In the genomic region with DNA sequence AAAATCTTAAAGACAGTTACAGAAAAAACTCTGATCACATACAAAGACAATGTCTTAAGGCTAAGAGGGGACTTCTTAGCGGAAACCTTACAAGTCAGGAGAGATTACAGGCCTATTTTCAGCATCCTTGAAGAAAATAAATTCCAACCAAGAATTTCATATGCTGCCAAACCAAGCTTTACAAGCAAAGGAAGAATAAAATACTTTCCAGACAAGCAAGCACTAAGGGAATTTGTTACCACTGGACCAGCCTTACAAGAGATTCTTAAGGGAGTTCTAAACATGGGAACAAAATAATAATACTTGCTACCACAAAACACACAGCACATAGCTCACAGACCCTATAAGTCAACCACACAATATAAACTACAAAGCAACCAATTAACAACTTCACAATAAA, we compare ENCODE assay signal across 24 cellular contexts.
DNase-seq lines count a peak whose midpoint lies in the region; ATAC-seq and TF ChIP-seq lines count a peak whose summit lies in the region.
"Had no signal": no experiment of that assay in that cellular context is flagged by ENCODE, and none has a peak within 500 bp of the region (broad histone marks: within the 10 kb centered on the region; RNA-seq: fewer than 3 reads in every experiment).

No MANE protein-coding gene starts in this region.

- H3K79me2 ChIP-seq in HCT116 (ENCODE audit: insufficient read depth, low read length): no peaks in the 10 kb centered on the region

- H3K4me1 ChIP-seq in HCT116 (ENCODE audit: control insufficient read depth in 1 of 2, insufficient read depth in 2 of 2, low read length in 2 of 2): peaks cover 0 to 2% of the 10 kb centered on the region in 2 experiments; a peak in 1 of 4 replicates
- no peaks in the 10 kb centered on the region for H3K4me1 ChIP-seq in A673 (ENCODE audit: insufficient read depth, low read length, poor library complexity, severe bottlenecking)
- H3K4me1 ChIP-seq: A549, BE2C, BLaER1 had no signal

- RAD21 ChIA-PET in HCT116 (lab: Charles Lee; ENCODE audit: low non-redundant PET in 1 of 2, low total read pairs in 2 of 2, uncharacterized antibody in 2 of 2, unreplicated experiment in 2 of 2): no interaction called here

- H2AFZ ChIP-seq in HCT116 (ENCODE audit: low read depth, low read length, poor library complexity, severe bottlenecking): no peak overlapping the region

- 0 out of 4 replicates have a peak, but pooled peaks cover 0 to 5% of the 10 kb centered on the region in 2 experiments for H3K9me3 ChIP-seq in HCT116 (ENCODE audit: control insufficient read depth in 1 of 2, insufficient read depth in 1 of 2, low read depth in 1 of 2, low read length in 2 of 2)
- peaks cover 3% of the 10 kb centered on the region for H3K9me3 ChIP-seq in A673 (ENCODE audit: low read depth, low read length, poor library complexity, severe bottlenecking)
- H3K9me3 ChIP-seq: BE2C had no signal

- BruUV-seq in HCT116 (replicated peaks; lab: Mats Ljungman, UMichigan) (no TSS peak), A673 (replicated peaks; lab: Mats Ljungman, UMichigan) (no TSS peak)

- H3K9ac ChIP-seq in HCT116 (ENCODE audit: low read length): no peak overlapping the region
- H3K9ac ChIP-seq: BLaER1 had no signal

- H3K27ac ChIP-seq in HCT116 (ENCODE audit: low read depth, low read length) (no peak overlapping the region), A673 (ENCODE audit: low read depth, low read length, poor library complexity, severe bottlenecking) (no peak overlapping the region)
- H3K27ac ChIP-seq: A549, BLaER1 had no signal

- H3K9me2 ChIP-seq in HCT116 (ENCODE audit: insufficient read depth): no peaks in the 10 kb centered on the region

- POLR2A ChIA-PET in HCT116 (lab: Charles Lee): no interaction called here
- POLR2A ChIA-PET in A673 (lab: Charles Lee; ENCODE audit: low non-redundant PET): no interaction called here

- H3K27me3 ChIP-seq in HCT116 (ENCODE audit: insufficient read depth, low read length) (no peaks in the 10 kb centered on the region), A673 (replicated peaks; ENCODE audit: insufficient read depth, low read depth, low read length, poor library complexity) (peaks cover 34% of the 10 kb centered on the region)
- H3K27me3 ChIP-seq: BE2C, BLaER1 had no signal

- H3K4me3 ChIP-seq in HCT116 (replicated peaks in 1 of 2; ENCODE audit: low read depth in 1 of 2, low read length in 2 of 2) (no peak overlapping the region), A673 (ENCODE audit: low read depth, low read length, poor library complexity, severe bottlenecking) (no peak overlapping the region)
- H3K4me3 ChIP-seq in Jurkat, Clone E6-1 (ENCODE audit: low read length): no peak overlapping the region
- H3K4me3 ChIP-seq: A549, BLaER1, GM12878 had no signal

- H3K4me2 ChIP-seq in HCT116 (ENCODE audit: low read length): no peak overlapping the region
- H3K4me2 ChIP-seq: A549, BLaER1 had no signal

- ATAC-seq in HCT116 (no peak), HG03378 (IDR thresholded peaks at IDR 0.05; ENCODE audit: unreplicated experiment) (no peak)
- ATAC-seq: A549, GM12878 had no signal

- no peak for TF ChIP-seq RAD21 in HCT116 (IDR thresholded peaks at IDR 0.05; ENCODE audit: low read depth)

- DNase-seq in A172 (ENCODE audit: low spot score) (peak; percentile 4), HCT116 (ENCODE audit: low read depth, low spot score) (no peak), A673 (ENCODE audit: low spot score) (no peak), SHP77 (lab: John Stamatoyannopoulos, UW) (no peak)
- peak; percentile 5 for DNase-seq in Jurkat, Clone E6-1 (ENCODE audit: low read depth, low spot score)
- DNase-seq: 8988T; ACHN; BE2C; C1 segment of cervical spinal cord; CD4-positive, alpha-beta memory T cell; CD4-positive, CD25-positive, alpha-beta regulatory T cell; CD8-positive, alpha-beta memory T cell; COR-L47; DMS 273 treated with DMSO at 0.1 percent for 48 hours; DMS153; DMS53; DMS79; DND-41; EL; GDM1 had no signal

- CTCF ChIA-PET in HCT116 (lab: Charles Lee): no interaction called here
- CTCF ChIA-PET in A673 (lab: Charles Lee): no interaction called here

- no peaks in the 10 kb centered on the region for H3K36me3 ChIP-seq in HCT116 (ENCODE audit: control insufficient read depth in 1 of 2, insufficient read depth in 2 of 2, low read length in 2 of 2)
- H3K36me3 ChIP-seq in A673 (ENCODE audit: insufficient read depth, low read length, poor library complexity, severe bottlenecking): no peaks in the 10 kb centered on the region
- H3K36me3 ChIP-seq: BE2C, BLaER1 had no signal

- no peaks in the 10 kb centered on the region for H4K20me1 ChIP-seq in HCT116 (ENCODE audit: insufficient read depth)
- H4K20me1 ChIP-seq: BLaER1 had no signal

- TF ChIP-seq CTCF in HCT116 (IDR thresholded peaks at IDR 0.05 in 2 of 3, conservative IDR thresholded peaks at IDR 0.05 in 1 of 3; ENCODE audit: borderline replicate concordance in 1 of 3, insufficient read depth in 1 of 3, low read depth in 2 of 3, low read length in 2 of 3): no peak
- TF ChIP-seq CTCF in A673 (conservative IDR thresholded peaks at IDR 0.05; ENCODE audit: low read depth, low read length): no peak

- TF ChIP-seq POLR2A in HCT116 (IDR thresholded peaks at IDR 0.05; ENCODE audit: borderline replicate concordance, extremely low read depth, insufficient read depth, insufficient read length): no peak

- intact Hi-C loops in HCT116 (cut with micrococcal nuclease) (no loop called here), A673 (cut with micrococcal nuclease; ENCODE audit: unreplicated experiment) (no loop called here)

TF ChIP-seq in HCT116, 20 proteins besides CTCF, POLR2A, EP300 and RAD21:
- TF ChIP-seq YY1 (IDR thresholded peaks at IDR 0.05; ENCODE audit: extremely low read depth, insufficient replicate concordance, low read depth, low read length) (no peak), CBX3 (IDR thresholded peaks at IDR 0.05; ENCODE audit: low read depth) (peak; percentile 72; the same call in 1 of the 2 replicates)

Comparison
In these comparisons a context has a peak if more than half of its experiments do, and no peak if none do; other contexts are left out.
1. DNase-seq: peak in A172 (single experiment) and Jurkat, Clone E6-1 (single experiment); none in HCT116 (single experiment), A673 (single experiment) and SHP77 (0 of 2).